ENCODE assay signal across 10 cellular contexts in genomic region chr11:73538381-73538872, GRCh38. TPM values are rescaled to one million over a fixed set of nuclear protein-coding genes. Genes with fewer than 3 reads are reported as not detected.
DNase-seq lines count a peak whose midpoint lies in the region; ATAC-seq and TF ChIP-seq lines count a peak whose summit lies in the region.
"Had no signal": no experiment of that assay in that cellular context is flagged by ENCODE, and none has a peak within 500 bp of the region (broad histone marks: within the 10 kb centered on the region; RNA-seq: fewer than 3 reads in every experiment).

No MANE protein-coding gene starts in this region.

- no peak for TF ChIP-seq CTCF in osteoblast (IDR thresholded peaks at IDR 0.05; ENCODE audit: extremely low read depth, low read depth, low read length)
- TF ChIP-seq CTCF in gastroesophageal sphincter (IDR thresholded peaks at IDR 0.05) = no peak

- DNase-seq in NCI-H1694 treated with DMSO at 0.1 percent for 48 hours (lab: John Stamatoyannopoulos, UW) (peak; percentile 4), NCI-H1694 (lab: John Stamatoyannopoulos, UW) (no peak), osteoblast (ENCODE audit: insufficient read length, low spot score, missing footprints) (peak; percentile 47)
- no peak for DNase-seq in activated naive CD8-positive, alpha-beta T cell treated with anti-CD3 and anti-CD28 coated beads for 36 hours
- no peak for DNase-seq in stimulated activated CD4-positive, alpha-beta T cell treated with anti-CD3 and anti-CD28 coated beads, Interleukin-1b, Interleukin-23, amount 100 ng/mL, for 48 hours
- DNase-seq: NCI-H2107 had no signal

- H3K4me3 ChIP-seq in HUES64 (ENCODE audit: low read length) = no peak overlapping the region; the same call in 1 of the 2 replicates
- no peak overlapping the region for H3K4me3 ChIP-seq in osteoblast (ENCODE audit: insufficient read depth, low read length)
- H3K4me3 ChIP-seq in gastroesophageal sphincter = no peak overlapping the region
- H3K4me3 ChIP-seq: A549 had no signal

- H3K27me3 ChIP-seq in HUES64 (ENCODE audit: insufficient read depth, low read length) (no peaks in the 10 kb centered on the region), osteoblast (ENCODE audit: insufficient read depth, low read length) (no peaks in the 10 kb centered on the region), gastroesophageal sphincter (no peaks in the 10 kb centered on the region)

- peaks cover 22% of the 10 kb centered on the region for H3K79me2 ChIP-seq in osteoblast (ENCODE audit: insufficient read depth, low read length)

- peaks cover 6% of the 10 kb centered on the region for H3K36me3 Mint-ChIP-seq in activated naive CD8-positive, alpha-beta T cell treated with anti-CD3 and anti-CD28 coated beads for 36 hours

- TF ChIP-seq POLR2A in gastroesophageal sphincter (IDR thresholded peaks at IDR 0.05) = no peak

- peak overlapping the region; percentile 0 for H3K4me3 Mint-ChIP-seq in activated naive CD8-positive, alpha-beta T cell treated with anti-CD3 and anti-CD28 coated beads for 36 hours

- no peak for TF ChIP-seq EP300 in gastroesophageal sphincter (IDR thresholded peaks at IDR 0.05)

- no peak overlapping the region for H2AFZ ChIP-seq in osteoblast (ENCODE audit: low read length)

- H3K4me1 ChIP-seq in HUES64 (ENCODE audit: insufficient read depth, low read length) = peaks cover 36% of the 10 kb centered on the region
- H3K4me1 ChIP-seq in osteoblast (ENCODE audit: insufficient read depth, low read length) = peaks cover 4% of the 10 kb centered on the region
- peaks cover 0 to 6% (median 0%) of the 10 kb centered on the region in 3 donors for H3K4me1 ChIP-seq in gastroesophageal sphincter
- H3K4me1 ChIP-seq: A549 had no signal

- ATAC-seq in GM21737 (IDR thresholded peaks at IDR 0.05; ENCODE audit: unreplicated experiment) (no peak), gastroesophageal sphincter (no peak)
- ATAC-seq: A549 had no signal

- peaks cover 34% of the 10 kb centered on the region for H4K20me1 ChIP-seq in osteoblast (ENCODE audit: insufficient read depth, low read length)

- no peaks in the 10 kb centered on the region for H3K27me3 Mint-ChIP-seq in activated naive CD8-positive, alpha-beta T cell treated with anti-CD3 and anti-CD28 coated beads for 36 hours

- H3K9me3 Mint-ChIP-seq in activated naive CD8-positive, alpha-beta T cell treated with anti-CD3 and anti-CD28 coated beads for 36 hours = no peaks in the 10 kb centered on the region

- peak overlapping the region; percentile 43 for H3K9ac ChIP-seq in HUES64 (ENCODE audit: low read depth, low read length)

- 0% methylated on average over 1 of the region's 1 CpG for WGBS in HUES64
- WGBS in gastroesophageal sphincter (ENCODE audit: low coverage in 1 of 2), 2 donors = 53 to 85% methylated on average over 1 of the region's 1 CpG

- H3K4me1 Mint-ChIP-seq in activated naive CD8-positive, alpha-beta T cell treated with anti-CD3 and anti-CD28 coated beads for 36 hours = peaks cover 16% of the 10 kb centered on the region

- H3K36me3 ChIP-seq in HUES64 (ENCODE audit: insufficient read depth, low read length) (no peaks in the 10 kb centered on the region), osteoblast (ENCODE audit: insufficient read depth, low read length) (no peaks in the 10 kb centered on the region), gastroesophageal sphincter (no peaks in the 10 kb centered on the region)

- H3K9me3 ChIP-seq in HUES64 (ENCODE audit: insufficient read depth, low read depth, low read length) (no peaks in the 10 kb centered on the region), osteoblast (ENCODE audit: low read depth, low read length) (no peaks in the 10 kb centered on the region), gastroesophageal sphincter (no peaks in the 10 kb centered on the region)
- H3K9me3 ChIP-seq: A549 had no signal

- H3K27ac Mint-ChIP-seq in activated naive CD8-positive, alpha-beta T cell treated with anti-CD3 and anti-CD28 coated beads for 36 hours = peak overlapping the region; percentile 73

- H3K27ac ChIP-seq in HUES64 (ENCODE audit: low read depth, low read length) (peak overlapping the region; percentile 89), osteoblast (ENCODE audit: low read depth, low read length) (no peak overlapping the region), gastroesophageal sphincter (no peak overlapping the region)
- H3K27ac ChIP-seq: A549 had no signal

- H3K4me2 ChIP-seq in osteoblast (ENCODE audit: insufficient read depth, low read length) = no peak overlapping the region
- H3K4me2 ChIP-seq: A549 had no signal

RNA-seq across cellular contexts. Expression of gene FAM168A, which starts 59.5 kb away (rescaled TPM):
- polyA plus RNA-seq in HUES64 (2013, experiment 1 of 2) = 15.0 TPM
- polyA plus RNA-seq in HUES64 (2013, experiment 2 of 2) = 16.7 TPM
- total RNA-seq in activated naive CD8-positive, alpha-beta T cell treated with anti-CD3 and anti-CD28 coated beads for 36 hours = 10 to 100 TPM; 11.3 to 11.7 TPM
- total RNA-seq in osteoblast = 28.2 and 30.9 TPM in 2 replicates
- total RNA-seq in gastroesophageal sphincter = 10 to 100 TPM; 27.5 to 51.8 (median 42.0) TPM

Comparison
In these comparisons a context has a peak if more than half of its experiments do, and no peak if none do; other contexts are left out.
1. DNase-seq: peak in NCI-H1694 treated with DMSO at 0.1 percent for 48 hours (single experiment) and osteoblast (single experiment); none in NCI-H1694 (single experiment), activated naive CD8-positive, alpha-beta T cell treated with anti-CD3 and anti-CD28 coated beads for 36 hours (single experiment) and stimulated activated CD4-positive, alpha-beta T cell treated with anti-CD3 and anti-CD28 coated beads, Interleukin-1b, Interleukin-23, amount 100 ng/mL, for 48 hours (single experiment).